ENCODE assay signal across 26 cellular contexts in the genomic region with DNA sequence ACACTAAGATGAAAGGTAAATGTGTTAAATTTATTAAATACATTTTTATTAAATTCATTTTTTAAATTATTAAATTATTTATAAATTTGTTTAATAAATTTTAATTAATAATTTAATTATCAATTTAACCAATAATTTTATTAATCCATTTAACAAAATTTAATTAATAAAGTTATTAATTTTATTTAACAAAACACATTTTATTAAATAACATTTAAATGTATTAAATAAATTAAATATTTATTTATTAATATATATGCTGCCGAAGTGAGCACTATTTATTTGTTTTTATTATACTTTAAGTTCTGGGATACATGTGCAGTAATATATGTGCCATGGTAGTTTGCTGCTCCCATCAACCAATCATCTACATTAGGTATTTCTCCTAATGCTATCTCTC.
"Had no signal": no experiment of that assay in that cellular context is flagged by ENCODE, and none has a peak within 500 bp of the region (broad histone marks: within the 10 kb centered on the region; RNA-seq: fewer than 3 reads in every experiment).

No MANE protein-coding gene starts in this region.

- H3K4me1 Mint-ChIP-seq: IgD-negative memory B cell had no signal

- H3K36me3 ChIP-seq: SJCRH30 had no signal

- H3K27me3 Mint-ChIP-seq: IgD-negative memory B cell had no signal

- H3K36me3 Mint-ChIP-seq: IgD-negative memory B cell had no signal

- FAIRE-seq: HTR-8/SVneo, K562 had no signal

- H3K4me1 ChIP-seq: SJCRH30 had no signal

- H3K4me3 Mint-ChIP-seq: IgD-negative memory B cell had no signal

- H3K9me3 ChIP-seq: SJCRH30 had no signal

- H3K27ac Mint-ChIP-seq: IgD-negative memory B cell had no signal

- ATAC-seq: K562, Panc1, PC-3, Right ventricle myocardium inferior, SK-N-SH treated with all-trans-retinoic acid at 6 μM for 48 hours had no signal

- H3K4me3 ChIP-seq: K562, SJCRH30 had no signal

- DNase-seq: Kasumi-1; MM.1S; NCI-H1092 treated with DMSO at 0.1 percent for 48 hours; NCI-H1436; NCI-H1694; NCI-H187 treated with DMSO at 0.1 percent for 48 hours; NCI-H2029 treated with DMSO at 0.1 percent for 48 hours; NCI-H2171 treated with DMSO at 0.1 percent for 48 hours; NCI-H226; NCI-H446; NCI-H510A; NCI-H524 treated with DMSO at 0.1 percent for 48 hours; NCI-H69; NCI-H774; NK-92 treated with Interleukin-12 subunit alpha and Interleukin-12 subunit beta, amount 100 ng/mL, for 24 hours; PC-3; SHP77 treated with DMSO at 0.1 percent for 48 hours; SJCRH30 had no signal

- H3K27me3 ChIP-seq: SJCRH30 had no signal

- H3K27ac ChIP-seq: HL-60, KMS-11, SJCRH30 had no signal
